16 cellular contexts compared by ENCODE assay signal in genomic region chr5:163978897-163979296, GRCh38.
A peak's percentile ranks its signal among the peaks of the same experiment; 100 is the strongest.
DNase-seq lines count a peak whose midpoint lies in the region; ATAC-seq and TF ChIP-seq lines count a peak whose summit lies in the region.
"Had no signal": no experiment of that assay in that cellular context is flagged by ENCODE, and none has a peak within 500 bp of the region (broad histone marks: within the 10 kb centered on the region; RNA-seq: fewer than 3 reads in every experiment).

No MANE protein-coding gene starts in this region.

- H3K4me3 ChIP-seq in DOHH2 (ENCODE audit: low read length) = no peak overlapping the region
- H3K4me3 ChIP-seq: HAP-1, right lobe of liver, SJCRH30, vagina had no signal

- H3K27me3 ChIP-seq in DOHH2 (ENCODE audit: control insufficient read depth, low read length) = no peaks in the 10 kb centered on the region
- H3K27me3 ChIP-seq: right lobe of liver, SJCRH30, vagina had no signal

- H4K20me1 ChIP-seq in DOHH2 (ENCODE audit: control insufficient read depth, insufficient read depth, low read depth, low read length) = no peaks in the 10 kb centered on the region

- ATAC-seq in GM19328 (IDR thresholded peaks at IDR 0.05; ENCODE audit: unreplicated experiment) = peak; percentile 66
- peak; percentile 54 for ATAC-seq in HG03108 (IDR thresholded peaks at IDR 0.05; ENCODE audit: unreplicated experiment)
- no peak for ATAC-seq in HG03196 (IDR thresholded peaks at IDR 0.05; ENCODE audit: unreplicated experiment)

- H3K27ac ChIP-seq in DOHH2 (ENCODE audit: low read depth, low read length) (no peak overlapping the region), VCaP (no peak overlapping the region)
- H3K27ac ChIP-seq: right lobe of liver, SJCRH30, vagina had no signal

- H3K9me3 ChIP-seq in DOHH2 (ENCODE audit: control insufficient read depth, insufficient read depth, low read length) = no peaks in the 10 kb centered on the region
- H3K9me3 ChIP-seq: HAP-1, right lobe of liver, SJCRH30, vagina had no signal

- no peak overlapping the region for H3K4me2 ChIP-seq in DOHH2 (ENCODE audit: low read length)

- H3K79me2 ChIP-seq in DOHH2 (ENCODE audit: control insufficient read depth, low read length) = no peaks in the 10 kb centered on the region

- TF ChIP-seq CTCF in DOHH2 (IDR thresholded peaks at IDR 0.05; ENCODE audit: low read depth, low read length, poor library complexity, severe bottlenecking) (peak; percentile 20), VCaP (conservative IDR thresholded peaks at IDR 0.05) (peak; percentile 27; the same call in 1 of the 2 replicates)

- no peaks in the 10 kb centered on the region for H3F3A ChIP-seq in DOHH2 (ENCODE audit: control insufficient read depth, insufficient read depth)

- no peaks in the 10 kb centered on the region for H3K4me1 ChIP-seq in DOHH2 (ENCODE audit: control insufficient read depth, low read length)
- H3K4me1 ChIP-seq: HAP-1, right lobe of liver, SJCRH30, vagina had no signal

- no peaks in the 10 kb centered on the region for H3K9me2 ChIP-seq in DOHH2 (replicated peaks; ENCODE audit: control insufficient read depth, low read length)

- DNase-seq in GM03348 (ENCODE audit: low spot score) (no peak), NCI-H2196 treated with DMSO at 0.1 percent for 48 hours (lab: John Stamatoyannopoulos, UW; ENCODE audit: unreplicated experiment) (no peak), hypothalamus (lab: John Stamatoyannopoulos, UW) (no peak)
- DNase-seq: activated CD4-positive, alpha-beta T cell treated with anti-CD3 and anti-CD28 coated beads, Interleukin-2, amount 50 U/mL, for 4 hours; dermis blood vessel endothelial cell; midbrain; NCI-H1930; right lobe of liver; SJCRH30 had no signal

- H3K36me3 ChIP-seq in DOHH2 (ENCODE audit: control insufficient read depth, low read length) = no peaks in the 10 kb centered on the region
- H3K36me3 ChIP-seq: HAP-1, right lobe of liver, SJCRH30, vagina had no signal
